Comparison of ENCODE assay signal across 16 cellular contexts in the genomic region with DNA sequence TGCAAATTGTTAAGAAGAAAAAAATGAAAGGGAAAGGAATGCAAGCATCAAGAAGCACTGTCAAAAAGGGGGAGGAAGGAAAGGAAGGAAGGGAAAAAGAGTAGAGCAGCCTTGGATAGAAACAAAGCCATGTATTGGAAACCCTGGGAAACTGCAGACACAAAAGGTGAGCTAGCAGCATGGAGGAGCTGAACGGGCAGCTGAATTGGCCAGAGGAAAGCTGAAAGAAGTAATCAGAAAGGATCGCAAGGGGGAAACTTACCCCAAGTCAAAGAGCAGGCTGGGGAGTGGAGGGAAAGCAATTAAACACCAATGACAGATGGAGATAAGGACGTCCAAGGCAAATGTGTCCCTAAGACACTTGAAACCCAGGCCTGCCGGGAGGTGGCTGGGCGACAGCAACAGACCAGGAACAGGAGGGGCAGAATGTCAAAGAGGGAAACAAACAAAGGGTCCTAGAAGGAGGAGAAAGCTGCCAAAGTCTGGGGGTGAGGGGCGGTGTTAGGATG.
DNase-seq lines count a peak whose midpoint lies in the region; ATAC-seq and TF ChIP-seq lines count a peak whose summit lies in the region.
"Had no signal": no experiment of that assay in that cellular context is flagged by ENCODE, and none has a peak within 500 bp of the region (broad histone marks: within the 10 kb centered on the region; RNA-seq: fewer than 3 reads in every experiment).

No MANE protein-coding gene starts in this region.

- H3K27me3 ChIP-seq in HUES48 (ENCODE audit: control insufficient read depth, insufficient read depth, low read length) (peaks cover 3% of the 10 kb centered on the region), WERI-Rb-1 (ENCODE audit: insufficient read depth, low read depth, severe bottlenecking) (no peaks in the 10 kb centered on the region), iPS-20b (ENCODE audit: insufficient read depth, low read length) (peaks cover 13% of the 10 kb centered on the region), prostate gland (replicated peaks; ENCODE audit: insufficient read depth) (no peaks in the 10 kb centered on the region)

- TF ChIP-seq CTCF in WERI-Rb-1 (IDR thresholded peaks at IDR 0.05; ENCODE audit: low read depth, low read length) (no peak), prostate gland (IDR thresholded peaks at IDR 0.05) (no peak)

- no peaks in the 10 kb centered on the region for H3K27me3 Mint-ChIP-seq in T-cell
- H3K27me3 Mint-ChIP-seq: effector memory CD8-positive, alpha-beta T cell; stimulated activated naive CD8-positive, alpha-beta T cell treated with anti-CD3 and anti-CD28 coated beads, Interleukin-15, Interleukin-2, amounts not matched to agents 100 ng/mL and 50 ng/mL, for 24 hours had no signal

- intact Hi-C loops in prostate gland (cut with DNase I) = no loop called here

- H3K4me3 ChIP-seq in HUES48 (ENCODE audit: low read depth, low read length) (peak overlapping the region; percentile 31; the same call in 1 of the 2 replicates), WERI-Rb-1 (ENCODE audit: low read depth, low read length) (no peak overlapping the region), iPS-20b (ENCODE audit: low read length) (peak overlapping the region; percentile 4; the same call in 1 of the 2 replicates), prostate gland (no peak overlapping the region)

- peaks cover 22% of the 10 kb centered on the region for H3K36me3 Mint-ChIP-seq in T-cell

- H3K9me3 Mint-ChIP-seq in T-cell = no peaks in the 10 kb centered on the region
- H3K9me3 Mint-ChIP-seq: effector memory CD8-positive, alpha-beta T cell had no signal

- DNase-seq in WERI-Rb-1 = peak; percentile 8
- DNase-seq in prostate gland (ENCODE audit: low spot score) = no peak
- DNase-seq in NOMO-1 treated with dmso at 0.1 percent for 144 hours (lab: John Stamatoyannopoulos, UW; ENCODE audit: unreplicated experiment) = no peak
- no peak for DNase-seq in T-cell
- no peak for DNase-seq in G401 (ENCODE audit: low spot score)
- DNase-seq: activated naive CD4-positive, alpha-beta T cell treated with anti-CD3 and anti-CD28 coated beads, Interleukin-2, amount 50 U/mL, for 16 hours; AML-193; caudate nucleus; DMS53; effector memory CD8-positive, alpha-beta T cell; KG1; NCI-H1417 treated with DMSO at 0.1 percent for 48 hours had no signal

- H3K9me3 ChIP-seq in HUES48 (ENCODE audit: control insufficient read depth, insufficient read depth, low read length) (no peaks in the 10 kb centered on the region), WERI-Rb-1 (ENCODE audit: severe bottlenecking) (no peaks in the 10 kb centered on the region), iPS-20b (ENCODE audit: insufficient read depth, low read depth, low read length) (no peaks in the 10 kb centered on the region), prostate gland (no peaks in the 10 kb centered on the region)

- no peak for TF ChIP-seq POLR2A in prostate gland (IDR thresholded peaks at IDR 0.05)

- peak overlapping the region; percentile 81 for H3K27ac ChIP-seq in HUES48 (ENCODE audit: low read depth, low read length)
- H3K27ac ChIP-seq in WERI-Rb-1 = no peak overlapping the region
- H3K27ac ChIP-seq in iPS-20b (ENCODE audit: low read length) = no peak overlapping the region
- H3K27ac ChIP-seq in prostate gland = peak overlapping the region; percentile 37 to 53

- no peak overlapping the region for H3K27ac Mint-ChIP-seq in T-cell
- H3K27ac Mint-ChIP-seq: effector memory CD8-positive, alpha-beta T cell; stimulated activated naive CD8-positive, alpha-beta T cell treated with anti-CD3 and anti-CD28 coated beads, Interleukin-15, Interleukin-2, amounts not matched to agents 100 ng/mL and 50 ng/mL, for 24 hours had no signal

- peaks cover 43% of the 10 kb centered on the region for H3K4me1 ChIP-seq in HUES48 (ENCODE audit: control insufficient read depth, insufficient read depth, low read length)
- H3K4me1 ChIP-seq in iPS-20b (ENCODE audit: insufficient read depth, low read length) = peaks cover 38% of the 10 kb centered on the region
- H3K4me1 ChIP-seq in prostate gland (replicated peaks) = no peaks in the 10 kb centered on the region

- ATAC-seq in T-cell (replicated peaks in 1 of 4) (no peak), GM19455 (IDR thresholded peaks at IDR 0.05; ENCODE audit: unreplicated experiment) (no peak)
- ATAC-seq: effector memory CD8-positive, alpha-beta T cell had no signal

- H3K4me3 Mint-ChIP-seq in T-cell = no peak overlapping the region
- H3K4me3 Mint-ChIP-seq: effector memory CD8-positive, alpha-beta T cell; stimulated activated naive CD8-positive, alpha-beta T cell treated with anti-CD3 and anti-CD28 coated beads, Interleukin-15, Interleukin-2, amounts not matched to agents 100 ng/mL and 50 ng/mL, for 24 hours had no signal

- POLR2A ChIA-PET in T-cell (lab: Charles Lee) = no interaction called here

- 35% methylated on average over 6 of the region's 6 CpGs for WGBS in prostate gland

- H3K4me1 Mint-ChIP-seq in T-cell = peaks cover 71 to 85% (median 79%) of the 10 kb centered on the region in 3 donors

- CTCF ChIA-PET in T-cell (lab: Charles Lee) = no interaction called here

- no peaks in the 10 kb centered on the region for H3K36me3 ChIP-seq in HUES48 (ENCODE audit: control insufficient read depth, insufficient read depth, low read length)
- H3K36me3 ChIP-seq in WERI-Rb-1 = no peaks in the 10 kb centered on the region
- H3K36me3 ChIP-seq in iPS-20b (ENCODE audit: insufficient read depth, low read depth, low read length) = no peaks in the 10 kb centered on the region
- H3K36me3 ChIP-seq in prostate gland = no peaks in the 10 kb centered on the region

- H3K9ac ChIP-seq in HUES48 (ENCODE audit: low read depth, low read length) (0 out of 2 replicates have a peak overlapping the region, but pooled peaks have one; percentile 10), iPS-20b (ENCODE audit: low read depth, low read length) (no peak overlapping the region)

- in situ Hi-C loops in G401 (cut with HindIII; ENCODE audit: low sequenced_read_pairs) = no loop called here

Comparison
In these comparisons a context has a peak if more than half of its experiments do, and no peak if none do; other contexts are left out.
1. H3K27ac ChIP-seq: peak in HUES48 (single experiment) and prostate gland (2 of 2); none in WERI-Rb-1 (single experiment) and iPS-20b (single experiment).
2. H3K4me3 ChIP-seq: peak in HUES48 (single experiment) and iPS-20b (single experiment); none in WERI-Rb-1 (single experiment) and prostate gland (0 of 2).